In the genomic region with DNA sequence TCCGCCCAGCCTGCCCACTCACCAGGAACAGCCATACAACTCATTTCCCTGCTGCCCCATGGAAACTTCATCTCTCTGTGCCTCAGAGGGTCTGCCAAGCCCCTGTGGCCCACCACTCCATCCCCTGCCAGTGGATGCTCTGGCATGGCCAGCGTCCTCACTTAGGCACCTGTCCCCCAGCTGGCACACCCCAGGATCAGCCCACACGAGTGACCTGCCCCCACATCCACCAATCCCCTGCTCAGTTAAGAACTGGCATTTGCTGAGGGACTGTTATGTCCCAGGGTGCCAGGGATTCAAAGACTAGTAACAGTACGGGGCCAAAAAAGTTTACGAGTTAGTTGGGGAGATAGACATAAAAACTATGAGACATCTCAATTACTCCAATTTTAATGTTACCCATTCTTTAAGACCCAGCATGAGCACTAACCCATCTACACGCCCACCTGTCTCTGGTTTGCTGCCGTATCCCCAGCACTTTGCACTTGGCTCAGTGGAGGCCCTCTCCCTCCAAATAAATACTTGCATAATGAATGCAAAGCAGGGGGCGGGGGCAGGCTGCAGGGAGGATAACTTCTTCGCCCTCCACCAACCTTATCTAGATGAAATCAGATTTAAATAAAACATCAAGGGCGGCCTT, we compare ENCODE assay signal across 1 cellular context.
TF ChIP-seq lines count a peak whose summit lies in the region.

No MANE protein-coding gene starts in this region.

TF ChIP-seq in WTC11, 78 proteins besides CTCF, POLR2A, EP300 and RAD21:
- TF ChIP-seq, protein P1, sequence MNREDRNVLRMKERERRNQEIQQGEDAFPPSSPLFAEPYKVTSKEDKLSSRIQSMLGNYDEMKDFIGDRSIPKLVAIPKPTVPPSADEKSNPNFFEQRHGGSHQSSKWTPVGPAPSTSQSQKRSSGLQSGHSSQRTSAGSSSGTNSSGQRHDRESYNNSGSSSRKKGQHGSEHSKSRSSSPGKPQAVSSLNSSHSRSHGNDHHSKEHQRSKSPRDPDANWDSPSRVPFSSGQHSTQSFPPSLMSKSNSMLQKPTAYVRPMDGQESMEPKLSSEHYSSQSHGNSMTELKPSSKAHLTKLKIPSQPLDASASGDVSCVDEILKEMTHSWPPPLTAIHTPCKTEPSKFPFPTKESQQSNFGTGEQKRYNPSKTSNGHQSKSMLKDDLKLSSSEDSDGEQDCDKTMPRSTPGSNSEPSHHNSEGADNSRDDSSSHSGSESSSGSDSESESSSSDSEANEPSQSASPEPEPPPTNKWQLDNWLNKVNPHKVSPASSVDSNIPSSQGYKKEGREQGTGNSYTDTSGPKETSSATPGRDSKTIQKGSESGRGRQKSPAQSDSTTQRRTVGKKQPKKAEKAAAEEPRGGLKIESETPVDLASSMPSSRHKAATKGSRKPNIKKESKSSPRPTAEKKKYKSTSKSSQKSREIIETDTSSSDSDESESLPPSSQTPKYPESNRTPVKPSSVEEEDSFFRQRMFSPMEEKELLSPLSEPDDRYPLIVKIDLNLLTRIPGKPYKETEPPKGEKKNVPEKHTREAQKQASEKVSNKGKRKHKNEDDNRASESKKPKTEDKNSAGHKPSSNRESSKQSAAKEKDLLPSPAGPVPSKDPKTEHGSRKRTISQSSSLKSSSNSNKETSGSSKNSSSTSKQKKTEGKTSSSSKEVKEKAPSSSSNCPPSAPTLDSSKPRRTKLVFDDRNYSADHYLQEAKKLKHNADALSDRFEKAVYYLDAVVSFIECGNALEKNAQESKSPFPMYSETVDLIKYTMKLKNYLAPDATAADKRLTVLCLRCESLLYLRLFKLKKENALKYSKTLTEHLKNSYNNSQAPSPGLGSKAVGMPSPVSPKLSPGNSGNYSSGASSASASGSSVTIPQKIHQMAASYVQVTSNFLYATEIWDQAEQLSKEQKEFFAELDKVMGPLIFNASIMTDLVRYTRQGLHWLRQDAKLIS (CRISPR knock-in tag; IDR thresholded peaks at IDR 0.05; ENCODE audit: borderline replicate concordance), result no peak
- TF ChIP-seq ETV6 (CRISPR knock-in tag; IDR thresholded peaks at IDR 0.05), result no peak
- TF ChIP-seq, protein P2, sequence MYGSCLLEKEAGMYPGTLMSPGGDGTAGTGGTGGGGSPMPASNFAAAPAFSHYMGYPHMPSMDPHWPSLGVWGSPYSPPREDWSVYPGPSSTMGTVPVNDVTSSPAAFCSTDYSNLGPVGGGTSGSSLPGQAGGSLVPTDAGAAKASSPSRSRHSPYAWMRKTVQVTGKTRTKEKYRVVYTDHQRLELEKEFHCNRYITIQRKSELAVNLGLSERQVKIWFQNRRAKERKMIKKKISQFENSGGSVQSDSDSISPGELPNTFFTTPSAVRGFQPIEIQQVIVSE (CRISPR knock-in tag; IDR thresholded peaks at IDR 0.05; ENCODE audit: borderline replicate concordance), result no peak
- TF ChIP-seq, protein P3, sequence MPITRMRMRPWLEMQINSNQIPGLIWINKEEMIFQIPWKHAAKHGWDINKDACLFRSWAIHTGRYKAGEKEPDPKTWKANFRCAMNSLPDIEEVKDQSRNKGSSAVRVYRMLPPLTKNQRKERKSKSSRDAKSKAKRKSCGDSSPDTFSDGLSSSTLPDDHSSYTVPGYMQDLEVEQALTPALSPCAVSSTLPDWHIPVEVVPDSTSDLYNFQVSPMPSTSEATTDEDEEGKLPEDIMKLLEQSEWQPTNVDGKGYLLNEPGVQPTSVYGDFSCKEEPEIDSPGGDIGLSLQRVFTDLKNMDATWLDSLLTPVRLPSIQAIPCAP (CRISPR knock-in tag; IDR thresholded peaks at IDR 0.05), result no peak
- TF ChIP-seq, protein P4, sequence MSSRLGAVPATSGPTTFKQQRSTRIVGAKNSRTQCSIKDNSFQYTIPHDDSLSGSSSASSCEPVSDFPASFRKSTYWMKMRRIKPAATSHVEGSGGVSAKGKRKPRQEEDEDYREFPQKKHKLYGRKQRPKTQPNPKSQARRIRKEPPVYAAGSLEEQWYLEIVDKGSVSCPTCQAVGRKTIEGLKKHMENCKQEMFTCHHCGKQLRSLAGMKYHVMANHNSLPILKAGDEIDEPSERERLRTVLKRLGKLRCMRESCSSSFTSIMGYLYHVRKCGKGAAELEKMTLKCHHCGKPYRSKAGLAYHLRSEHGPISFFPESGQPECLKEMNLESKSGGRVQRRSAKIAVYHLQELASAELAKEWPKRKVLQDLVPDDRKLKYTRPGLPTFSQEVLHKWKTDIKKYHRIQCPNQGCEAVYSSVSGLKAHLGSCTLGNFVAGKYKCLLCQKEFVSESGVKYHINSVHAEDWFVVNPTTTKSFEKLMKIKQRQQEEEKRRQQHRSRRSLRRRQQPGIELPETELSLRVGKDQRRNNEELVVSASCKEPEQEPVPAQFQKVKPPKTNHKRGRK (CRISPR knock-in tag; IDR thresholded peaks at IDR 0.05; ENCODE audit: borderline replicate concordance), result no peak
- TF ChIP-seq KAT7 (CRISPR knock-in tag; IDR thresholded peaks at IDR 0.05; ENCODE audit: borderline replicate concordance), result no peak
- TF ChIP-seq, protein P5, sequence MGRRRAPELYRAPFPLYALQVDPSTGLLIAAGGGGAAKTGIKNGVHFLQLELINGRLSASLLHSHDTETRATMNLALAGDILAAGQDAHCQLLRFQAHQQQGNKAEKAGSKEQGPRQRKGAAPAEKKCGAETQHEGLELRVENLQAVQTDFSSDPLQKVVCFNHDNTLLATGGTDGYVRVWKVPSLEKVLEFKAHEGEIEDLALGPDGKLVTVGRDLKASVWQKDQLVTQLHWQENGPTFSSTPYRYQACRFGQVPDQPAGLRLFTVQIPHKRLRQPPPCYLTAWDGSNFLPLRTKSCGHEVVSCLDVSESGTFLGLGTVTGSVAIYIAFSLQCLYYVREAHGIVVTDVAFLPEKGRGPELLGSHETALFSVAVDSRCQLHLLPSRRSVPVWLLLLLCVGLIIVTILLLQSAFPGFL (CRISPR knock-in tag; IDR thresholded peaks at IDR 0.05; ENCODE audit: borderline replicate concordance), result no peak
- TF ChIP-seq, protein P6, sequence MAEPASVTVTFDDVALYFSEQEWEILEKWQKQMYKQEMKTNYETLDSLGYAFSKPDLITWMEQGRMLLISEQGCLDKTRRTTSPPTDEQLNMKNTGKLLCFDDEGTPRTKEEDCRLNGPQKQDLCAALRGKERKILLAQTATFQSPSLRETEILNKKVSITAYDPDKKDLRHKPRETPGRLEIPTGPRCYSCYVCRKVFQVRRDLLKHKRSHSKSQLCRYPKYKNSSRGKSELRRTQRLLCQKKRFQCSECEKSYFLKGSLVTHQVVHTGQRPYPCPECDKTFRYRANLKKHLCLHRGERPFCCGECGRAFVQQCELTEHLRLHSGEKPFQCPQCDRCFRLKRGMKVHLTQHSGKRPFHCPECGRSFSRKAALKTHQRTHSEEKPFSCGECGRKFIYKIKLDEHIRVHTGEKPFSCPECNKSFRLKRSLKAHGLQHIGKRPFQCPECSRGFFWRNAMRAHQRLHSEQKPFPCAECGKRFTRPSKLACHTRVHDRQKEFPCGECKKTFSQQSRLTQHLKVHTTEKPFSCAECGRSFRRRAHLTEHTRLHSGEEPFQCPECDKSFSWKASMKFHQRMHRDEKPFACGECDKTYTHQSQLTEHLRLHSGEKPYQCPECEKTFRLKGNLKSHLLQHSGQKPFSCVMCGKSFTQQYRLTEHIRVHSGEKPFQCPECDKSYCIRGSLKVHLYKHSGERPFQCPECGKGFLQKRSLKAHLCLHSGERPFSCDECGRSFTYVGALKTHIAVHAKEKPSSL (CRISPR knock-in tag; conservative IDR thresholded peaks at IDR 0.05), result no peak
- TF ChIP-seq, protein P7, sequence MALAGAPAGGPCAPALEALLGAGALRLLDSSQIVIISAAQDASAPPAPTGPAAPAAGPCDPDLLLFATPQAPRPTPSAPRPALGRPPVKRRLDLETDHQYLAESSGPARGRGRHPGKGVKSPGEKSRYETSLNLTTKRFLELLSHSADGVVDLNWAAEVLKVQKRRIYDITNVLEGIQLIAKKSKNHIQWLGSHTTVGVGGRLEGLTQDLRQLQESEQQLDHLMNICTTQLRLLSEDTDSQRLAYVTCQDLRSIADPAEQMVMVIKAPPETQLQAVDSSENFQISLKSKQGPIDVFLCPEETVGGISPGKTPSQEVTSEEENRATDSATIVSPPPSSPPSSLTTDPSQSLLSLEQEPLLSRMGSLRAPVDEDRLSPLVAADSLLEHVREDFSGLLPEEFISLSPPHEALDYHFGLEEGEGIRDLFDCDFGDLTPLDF (CRISPR knock-in tag; IDR thresholded peaks at IDR 0.05), result no peak
- TF ChIP-seq EMX1 (CRISPR knock-in tag; IDR thresholded peaks at IDR 0.05), result no peak
- TF ChIP-seq, protein P8, sequence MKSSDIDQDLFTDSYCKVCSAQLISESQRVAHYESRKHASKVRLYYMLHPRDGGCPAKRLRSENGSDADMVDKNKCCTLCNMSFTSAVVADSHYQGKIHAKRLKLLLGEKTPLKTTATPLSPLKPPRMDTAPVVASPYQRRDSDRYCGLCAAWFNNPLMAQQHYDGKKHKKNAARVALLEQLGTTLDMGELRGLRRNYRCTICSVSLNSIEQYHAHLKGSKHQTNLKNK (CRISPR knock-in tag; IDR thresholded peaks at IDR 0.05), result no peak
- TF ChIP-seq, protein P9, sequence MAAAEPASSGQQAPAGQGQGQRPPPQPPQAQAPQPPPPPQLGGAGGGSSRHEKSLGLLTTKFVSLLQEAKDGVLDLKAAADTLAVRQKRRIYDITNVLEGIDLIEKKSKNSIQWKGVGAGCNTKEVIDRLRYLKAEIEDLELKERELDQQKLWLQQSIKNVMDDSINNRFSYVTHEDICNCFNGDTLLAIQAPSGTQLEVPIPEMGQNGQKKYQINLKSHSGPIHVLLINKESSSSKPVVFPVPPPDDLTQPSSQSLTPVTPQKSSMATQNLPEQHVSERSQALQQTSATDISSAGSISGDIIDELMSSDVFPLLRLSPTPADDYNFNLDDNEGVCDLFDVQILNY (CRISPR knock-in tag; IDR thresholded peaks at IDR 0.05), result no peak
- TF ChIP-seq, protein P10, sequence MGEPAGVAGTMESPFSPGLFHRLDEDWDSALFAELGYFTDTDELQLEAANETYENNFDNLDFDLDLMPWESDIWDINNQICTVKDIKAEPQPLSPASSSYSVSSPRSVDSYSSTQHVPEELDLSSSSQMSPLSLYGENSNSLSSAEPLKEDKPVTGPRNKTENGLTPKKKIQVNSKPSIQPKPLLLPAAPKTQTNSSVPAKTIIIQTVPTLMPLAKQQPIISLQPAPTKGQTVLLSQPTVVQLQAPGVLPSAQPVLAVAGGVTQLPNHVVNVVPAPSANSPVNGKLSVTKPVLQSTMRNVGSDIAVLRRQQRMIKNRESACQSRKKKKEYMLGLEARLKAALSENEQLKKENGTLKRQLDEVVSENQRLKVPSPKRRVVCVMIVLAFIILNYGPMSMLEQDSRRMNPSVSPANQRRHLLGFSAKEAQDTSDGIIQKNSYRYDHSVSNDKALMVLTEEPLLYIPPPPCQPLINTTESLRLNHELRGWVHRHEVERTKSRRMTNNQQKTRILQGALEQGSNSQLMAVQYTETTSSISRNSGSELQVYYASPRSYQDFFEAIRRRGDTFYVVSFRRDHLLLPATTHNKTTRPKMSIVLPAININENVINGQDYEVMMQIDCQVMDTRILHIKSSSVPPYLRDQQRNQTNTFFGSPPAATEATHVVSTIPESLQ (CRISPR knock-in tag; IDR thresholded peaks at IDR 0.05), result no peak
- no peak for TF ChIP-seq FOXJ3 (CRISPR knock-in tag; IDR thresholded peaks at IDR 0.05; ENCODE audit: borderline replicate concordance)
- no peak for TF ChIP-seq TP53 (CRISPR knock-in tag; IDR thresholded peaks at IDR 0.05)
- no peak for TF ChIP-seq CREM (CRISPR knock-in tag; IDR thresholded peaks at IDR 0.05)
- TF ChIP-seq NFE2L1 (CRISPR knock-in tag; IDR thresholded peaks at IDR 0.05), result no peak
- TF ChIP-seq, protein P11, sequence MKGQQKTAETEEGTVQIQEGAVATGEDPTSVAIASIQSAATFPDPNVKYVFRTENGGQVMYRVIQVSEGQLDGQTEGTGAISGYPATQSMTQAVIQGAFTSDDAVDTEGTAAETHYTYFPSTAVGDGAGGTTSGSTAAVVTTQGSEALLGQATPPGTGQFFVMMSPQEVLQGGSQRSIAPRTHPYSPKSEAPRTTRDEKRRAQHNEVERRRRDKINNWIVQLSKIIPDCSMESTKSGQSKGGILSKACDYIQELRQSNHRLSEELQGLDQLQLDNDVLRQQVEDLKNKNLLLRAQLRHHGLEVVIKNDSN (CRISPR knock-in tag; IDR thresholded peaks at IDR 0.05), result no peak
- TF ChIP-seq JAZF1 (CRISPR knock-in tag; IDR thresholded peaks at IDR 0.05), result no peak
- TF ChIP-seq ZNF671 (CRISPR knock-in tag; IDR thresholded peaks at IDR 0.05), result no peak
